9 cellular contexts compared by ENCODE assay signal in the genomic region with DNA sequence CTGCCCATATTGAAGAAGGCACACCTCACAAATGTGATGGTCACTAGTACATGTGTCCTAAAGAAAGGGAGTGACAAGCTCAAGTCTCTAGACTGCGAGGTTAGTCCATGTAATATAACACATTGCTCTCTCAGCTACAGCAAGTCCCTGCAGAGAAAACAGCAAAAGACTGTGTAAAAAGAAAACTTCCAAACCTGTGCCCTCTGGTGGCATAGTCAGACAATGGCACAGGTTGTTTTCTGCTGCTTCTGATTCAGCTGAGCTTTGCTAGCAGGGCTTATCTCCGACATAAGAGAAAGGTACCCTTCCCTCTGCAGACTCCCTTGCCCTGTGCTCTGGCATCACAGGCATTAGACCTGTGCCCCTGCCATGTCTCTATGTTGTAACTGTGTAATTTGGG. TPM values are rescaled to one million over a fixed set of nuclear protein-coding genes. Genes with fewer than 3 reads are reported as not detected.
DNase-seq lines count a peak whose midpoint lies in the region; ATAC-seq and TF ChIP-seq lines count a peak whose summit lies in the region.
"Had no signal": no experiment of that assay in that cellular context is flagged by ENCODE, and none has a peak within 500 bp of the region (broad histone marks: within the 10 kb centered on the region; RNA-seq: fewer than 3 reads in every experiment).

No MANE protein-coding gene starts in this region.

- intact Hi-C loops in left ventricle myocardium inferior (cut with micrococcal nuclease): no loop called here

- no peaks in the 10 kb centered on the region for H3K9me3 ChIP-seq in left ventricle myocardium inferior (replicated peaks)
- H3K9me3 ChIP-seq in right atrium auricular region: no peaks in the 10 kb centered on the region

- H3K36me3 ChIP-seq in left ventricle myocardium inferior: no peaks in the 10 kb centered on the region
- H3K36me3 ChIP-seq in right atrium auricular region: no peaks in the 10 kb centered on the region

- peak; percentile 43 for TF ChIP-seq CTCF in left ventricle myocardium inferior (IDR thresholded peaks at IDR 0.05; ENCODE audit: borderline replicate concordance)
- TF ChIP-seq CTCF in right atrium auricular region (IDR thresholded peaks at IDR 0.05): peak in 1 of 2 donors; percentile 37
- TF ChIP-seq CTCF in VCaP (conservative IDR thresholded peaks at IDR 0.05): peak; percentile 56

- H3K4me3 ChIP-seq in left ventricle myocardium inferior (no peak overlapping the region), right atrium auricular region (no peak overlapping the region)

- H3K4me1 ChIP-seq in left ventricle myocardium inferior (no peaks in the 10 kb centered on the region), right atrium auricular region (no peaks in the 10 kb centered on the region)

- ATAC-seq in HG02623 (IDR thresholded peaks at IDR 0.05; ENCODE audit: unreplicated experiment) (no peak), HG02884 (IDR thresholded peaks at IDR 0.05; ENCODE audit: unreplicated experiment) (no peak)

- H3K27ac ChIP-seq in left ventricle myocardium inferior (replicated peaks): no peak overlapping the region
- H3K27ac ChIP-seq in right atrium auricular region: no peak overlapping the region
- no peak overlapping the region; the same call in 1 of the 2 replicates for H3K27ac ChIP-seq in VCaP

- no peaks in the 10 kb centered on the region for H3K27me3 ChIP-seq in left ventricle myocardium inferior (ENCODE audit: low read depth)
- H3K27me3 ChIP-seq in right atrium auricular region: no peaks in the 10 kb centered on the region

- DNase-seq in left ventricle myocardium inferior (no peak), right atrium auricular region (ENCODE audit: low spot score) (no peak), islet precursor cell (peak; percentile 51), DMS79 treated with DMSO at 0.1 percent for 48 hours (lab: John Stamatoyannopoulos, UW) (no peak), GM03348 (ENCODE audit: low spot score) (no peak)
- DNase-seq: C1 segment of cervical spinal cord had no signal

RNA-seq across cellular contexts. Expression of gene SERPINA7, which starts 1.4 kb away (rescaled TPM):
- total RNA-seq in left ventricle myocardium inferior (not detected), right atrium auricular region (not detected)
